In the genomic region with DNA sequence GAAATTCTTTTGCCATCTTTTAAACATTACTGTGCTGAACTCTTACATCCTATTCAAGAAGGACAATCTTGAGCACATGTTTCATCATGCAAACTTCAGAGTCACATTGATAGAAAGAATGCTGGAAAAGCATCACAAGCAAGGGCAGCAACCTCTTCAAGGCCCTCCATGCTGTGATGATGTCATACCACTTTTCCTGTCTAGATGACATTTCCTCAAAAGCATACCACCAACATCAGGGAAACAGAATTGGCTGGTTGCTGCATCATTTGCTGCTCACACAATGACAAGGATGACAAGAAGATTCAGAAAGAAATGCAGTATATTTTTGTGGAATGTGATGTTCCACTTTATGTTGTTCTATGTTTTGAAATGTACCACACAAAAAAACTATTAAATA, we compare ENCODE assay signal across 19 cellular contexts. TPM values are rescaled to one million over a fixed set of nuclear protein-coding genes. Genes with fewer than 3 reads are reported as not detected.
A peak's percentile ranks its signal among the peaks of the same experiment; 100 is the strongest.
DNase-seq lines count a peak whose midpoint lies in the region; TF ChIP-seq lines count a peak whose summit lies in the region.
"Had no signal": no experiment of that assay in that cellular context is flagged by ENCODE, and none has a peak within 500 bp of the region (broad histone marks: within the 10 kb centered on the region; RNA-seq: fewer than 3 reads in every experiment).

No MANE protein-coding gene starts in this region.

- H2AFZ ChIP-seq in neural cell (ENCODE audit: low read depth, low read length): peak overlapping the region; percentile 28
- H2AFZ ChIP-seq: GM23248 had no signal

- no peak for TF ChIP-seq RAD21 in neural cell (conservative IDR thresholded peaks at IDR 0.05)

- no peaks in the 10 kb centered on the region for H3F3A ChIP-seq in neural cell (ENCODE audit: insufficient read depth, low read length, poor library complexity, severe bottlenecking)

- H3K9me2 ChIP-seq in neural cell (ENCODE audit: insufficient read depth, low read length): no peaks in the 10 kb centered on the region

- DNase-seq in DMS53 (lab: John Stamatoyannopoulos, UW) (peak; percentile 66), DMS53 treated with DMSO at 0.1 percent for 48 hours (lab: John Stamatoyannopoulos, UW; ENCODE audit: unreplicated experiment) (peak; percentile 18), OCI-M1 (lab: John Stamatoyannopoulos, UW) (peak; percentile 26), UCSD-AML1 (lab: John Stamatoyannopoulos, UW; ENCODE audit: unreplicated experiment) (no peak), NCI-H2227 treated with DMSO at 0.1 percent for 48 hours (lab: John Stamatoyannopoulos, UW) (no peak)
- DNase-seq: ACHN; BE2C; C1 segment of cervical spinal cord; CD4-positive, CD25-positive, alpha-beta regulatory T cell; CD8-positive, alpha-beta memory T cell; COR-L47; DMS 273 treated with DMSO at 0.1 percent for 48 hours; DMS79; GDM1; GM23248; IMR-90 had no signal

- H3K9me3 ChIP-seq in neural cell (ENCODE audit: low read length): no peaks in the 10 kb centered on the region
- H3K9me3 ChIP-seq: BE2C, HAP-1 had no signal

- peak overlapping the region; percentile 64 for H3K27ac ChIP-seq in neural cell (ENCODE audit: low read length)
- H3K27ac ChIP-seq: GM23248, HL-60 had no signal

- H3K79me2 ChIP-seq in neural cell (replicated peaks; ENCODE audit: insufficient read depth, low read length): no peaks in the 10 kb centered on the region

- TF ChIP-seq CTCF in neural cell (IDR thresholded peaks at IDR 0.05; ENCODE audit: poor library complexity, severe bottlenecking): no peak

- peak overlapping the region; percentile 6 for H3K4me3 ChIP-seq in neural cell (ENCODE audit: low read length)
- H3K4me3 ChIP-seq: GM23248, HAP-1 had no signal

- peak; percentile 91 for TF ChIP-seq EP300 in neural cell (conservative IDR thresholded peaks at IDR 0.05; ENCODE audit: poor library complexity, severe bottlenecking)

- no peaks in the 10 kb centered on the region for H3K27me3 ChIP-seq in neural cell (ENCODE audit: insufficient read depth, low read depth, low read length)
- H3K27me3 ChIP-seq: BE2C had no signal

- H3K9ac ChIP-seq in neural cell (ENCODE audit: low read length): peak overlapping the region; percentile 9
- H3K9ac ChIP-seq: GM23248 had no signal

- H4K20me1 ChIP-seq in neural cell (ENCODE audit: insufficient read depth): no peaks in the 10 kb centered on the region

- H3K4me2 ChIP-seq in neural cell (ENCODE audit: low read length): no peak overlapping the region

- no peaks in the 10 kb centered on the region for H3K36me3 ChIP-seq in neural cell (ENCODE audit: insufficient read depth, low read length)
- H3K36me3 ChIP-seq: BE2C, HAP-1 had no signal

TF ChIP-seq in neural cell, 6 proteins besides CTCF, POLR2A, EP300 and RAD21:
- TF ChIP-seq POLR2AphosphoS5 (IDR thresholded peaks at IDR 0.05) (peak; percentile 81), TAF1 (IDR thresholded peaks at IDR 0.05; ENCODE audit: low read depth) (no peak), SMC3 (conservative IDR thresholded peaks at IDR 0.05; ENCODE audit: poor library complexity) (no peak), REST (IDR thresholded peaks at IDR 0.05; ENCODE audit: borderline replicate concordance) (no peak), MXI1 (conservative IDR thresholded peaks at IDR 0.05; ENCODE audit: poor library complexity, severe bottlenecking) (no peak), EZH2 (IDR thresholded peaks at IDR 0.05; ENCODE audit: borderline replicate concordance, insufficient read depth, low read length, poor library complexity, severe bottlenecking) (no peak)

RNA-seq across cellular contexts. Expression of gene CYP2C8, which starts 37.6 kb away (rescaled TPM):
- 5.1 TPM in 2 replicates for polyA plus RNA-seq in neural cell
- polyA minus RNA-seq in neural cell: 1.2 and 2.0 TPM in 2 replicates
- polyA plus RNA-seq: CD4-positive, CD25-positive, alpha-beta regulatory T cell; GM23248 had no signal

Comparison
In these comparisons a context has a peak if more than half of its experiments do, and no peak if none do; other contexts are left out.
1. DNase-seq: peak in DMS53 (single experiment), DMS53 treated with DMSO at 0.1 percent for 48 hours (single experiment) and OCI-M1 (single experiment); none in UCSD-AML1 (single experiment) and NCI-H2227 treated with DMSO at 0.1 percent for 48 hours (single experiment).